In the genomic region with DNA sequence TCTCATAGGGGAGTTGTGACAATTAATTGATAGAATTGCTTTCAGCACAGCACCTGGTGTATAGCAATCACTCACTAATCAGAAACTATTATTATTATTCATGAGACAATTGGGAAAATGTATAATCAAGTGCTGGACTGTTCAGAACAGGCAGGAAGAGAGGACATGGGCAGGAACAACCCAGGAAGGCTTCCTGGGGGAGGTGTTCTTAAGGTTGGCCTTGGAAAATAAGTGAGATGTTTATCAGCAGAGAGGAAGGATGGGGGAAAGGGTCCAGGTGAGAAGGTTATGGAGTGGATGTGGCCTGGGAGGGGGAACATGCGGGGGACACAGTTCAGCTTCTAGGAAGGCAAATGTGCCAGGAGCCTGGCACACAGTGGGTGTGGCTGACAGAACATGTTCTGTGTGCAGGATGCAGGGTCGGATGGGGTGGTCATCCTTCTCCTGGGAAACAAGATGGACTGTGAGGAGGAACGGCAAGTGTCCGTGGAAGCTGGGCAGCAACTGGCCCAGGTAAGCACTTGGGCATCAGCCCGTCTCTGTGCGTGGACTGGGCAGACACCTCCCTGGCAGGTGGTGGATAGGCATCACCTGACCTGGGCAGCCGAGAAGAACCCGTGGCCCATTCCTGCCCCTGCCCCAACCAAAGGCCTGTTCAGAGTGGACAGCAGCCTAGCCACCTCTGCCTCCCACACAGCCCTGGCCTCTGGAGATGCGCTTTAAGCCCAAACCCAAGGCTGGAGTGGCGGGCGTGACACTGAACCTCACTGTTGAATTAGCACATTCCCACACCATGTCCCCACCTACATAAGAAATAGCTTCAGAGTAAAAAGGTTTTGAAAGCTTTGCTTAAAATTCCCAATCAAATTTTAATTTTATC, we compare ENCODE assay signal across 1 cellular context.
TF ChIP-seq lines count a peak whose summit lies in the region.

No MANE protein-coding gene starts in this region.

TF ChIP-seq in IMR-90, 13 proteins besides CTCF, POLR2A, EP300 and RAD21:
- TF ChIP-seq SMC3 (IDR thresholded peaks at IDR 0.05; ENCODE audit: low read depth, low read length) = no peak
- no peak for TF ChIP-seq BHLHE40 (IDR thresholded peaks at IDR 0.05; ENCODE audit: low read depth, low read length)
- TF ChIP-seq CHD1 (IDR thresholded peaks at IDR 0.05; ENCODE audit: low read depth, low read length) = no peak
- no peak for TF ChIP-seq MAZ (IDR thresholded peaks at IDR 0.05; ENCODE audit: borderline replicate concordance, low read depth, low read length)
- no peak for TF ChIP-seq USF2 (IDR thresholded peaks at IDR 0.05; ENCODE audit: low read depth, low read length)
- TF ChIP-seq ELK1 (IDR thresholded peaks at IDR 0.05; ENCODE audit: borderline replicate concordance, low read depth, low read length) = no peak
